In the genomic region with DNA sequence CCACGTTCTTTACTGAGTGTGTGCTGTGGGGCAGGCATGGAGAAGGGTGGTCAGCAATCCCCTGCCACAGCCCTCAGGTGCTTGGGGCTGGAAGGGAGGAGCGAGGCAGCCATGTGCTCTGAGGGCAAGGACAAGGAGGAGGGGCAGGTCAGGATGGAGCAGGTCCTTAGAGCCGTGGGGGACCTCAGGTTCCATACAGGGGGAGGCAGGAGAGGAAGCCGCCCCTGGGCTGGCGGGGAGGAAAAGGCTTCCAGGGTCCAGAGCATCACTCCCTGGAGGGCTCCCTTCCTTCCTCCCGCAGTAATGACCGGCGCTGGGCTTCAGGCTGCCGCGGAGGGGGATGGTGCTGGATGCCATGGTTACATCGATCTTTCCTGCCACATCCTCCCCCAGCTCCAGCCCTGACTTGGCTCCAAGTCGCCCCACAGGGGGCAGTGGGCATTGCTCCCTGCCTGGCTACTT, we compare ENCODE assay signal across 10 cellular contexts. TPM values are rescaled to one million over a fixed set of nuclear protein-coding genes. Genes with fewer than 3 reads are reported as not detected.
A peak's percentile ranks its signal among the peaks of the same experiment; 100 is the strongest.
DNase-seq lines count a peak whose midpoint lies in the region; ATAC-seq lines count a peak whose summit lies in the region.
"Had no signal": no experiment of that assay in that cellular context is flagged by ENCODE, and none has a peak within 500 bp of the region (broad histone marks: within the 10 kb centered on the region; RNA-seq: fewer than 3 reads in every experiment).

No MANE protein-coding gene starts in this region.

- no peaks in the 10 kb centered on the region for H3K9me3 Mint-ChIP-seq in activated naive CD8-positive, alpha-beta T cell treated with anti-CD3 and anti-CD28 coated beads for 36 hours
- H3K9me3 Mint-ChIP-seq in immature natural killer cell = no peaks in the 10 kb centered on the region
- no peaks in the 10 kb centered on the region for H3K9me3 Mint-ChIP-seq in stimulated activated effector memory CD8-positive, alpha-beta T cell treated with anti-CD3 and anti-CD28 coated beads, Interleukin-12 subunit alpha, Interleukin-12 subunit beta, amount 100 ng/mL, for 72 hours
- H3K9me3 Mint-ChIP-seq: T-helper 1 cell treated with Interleukin-12 subunit alpha and Interleukin-12 subunit beta and Interleukin-4 antibody, amounts not matched to agents 30 μg/mL and 1 μg/mL, for 36 hours had no signal

- H3K27me3 Mint-ChIP-seq in activated naive CD8-positive, alpha-beta T cell treated with anti-CD3 and anti-CD28 coated beads for 36 hours = peaks cover 40% of the 10 kb centered on the region
- peaks cover 16 to 22% (median 16%) of the 10 kb centered on the region in 3 donors for H3K27me3 Mint-ChIP-seq in immature natural killer cell (ENCODE audit: low read depth in 3 of 3)

- H3K4me3 Mint-ChIP-seq in activated naive CD8-positive, alpha-beta T cell treated with anti-CD3 and anti-CD28 coated beads for 36 hours = peak overlapping the region; percentile 50
- H3K4me3 Mint-ChIP-seq in immature natural killer cell = peak overlapping the region; percentile 44 to 72 (median 57)
- H3K4me3 Mint-ChIP-seq in stimulated activated effector memory CD8-positive, alpha-beta T cell treated with anti-CD3 and anti-CD28 coated beads, Interleukin-12 subunit alpha, Interleukin-12 subunit beta, amount 100 ng/mL, for 72 hours = peak overlapping the region; percentile 63

- H3K36me3 Mint-ChIP-seq in activated naive CD8-positive, alpha-beta T cell treated with anti-CD3 and anti-CD28 coated beads for 36 hours = no peaks in the 10 kb centered on the region
- no peaks in the 10 kb centered on the region for H3K36me3 Mint-ChIP-seq in immature natural killer cell
- no peaks in the 10 kb centered on the region for H3K36me3 Mint-ChIP-seq in stimulated activated effector memory CD8-positive, alpha-beta T cell treated with anti-CD3 and anti-CD28 coated beads, Interleukin-12 subunit alpha, Interleukin-12 subunit beta, amount 100 ng/mL, for 72 hours

- H3K27ac Mint-ChIP-seq in activated naive CD8-positive, alpha-beta T cell treated with anti-CD3 and anti-CD28 coated beads for 36 hours = no peak overlapping the region
- no peak overlapping the region for H3K27ac Mint-ChIP-seq in immature natural killer cell
- H3K27ac Mint-ChIP-seq in stimulated activated effector memory CD8-positive, alpha-beta T cell treated with anti-CD3 and anti-CD28 coated beads, Interleukin-12 subunit alpha, Interleukin-12 subunit beta, amount 100 ng/mL, for 72 hours = peak overlapping the region; percentile 57
- H3K27ac Mint-ChIP-seq: T-helper 1 cell treated with Interleukin-12 subunit alpha and Interleukin-12 subunit beta and Interleukin-4 antibody, amounts not matched to agents 30 μg/mL and 1 μg/mL, for 36 hours had no signal

- peaks cover 4% of the 10 kb centered on the region for H3K4me1 Mint-ChIP-seq in activated naive CD8-positive, alpha-beta T cell treated with anti-CD3 and anti-CD28 coated beads for 36 hours
- H3K4me1 Mint-ChIP-seq in immature natural killer cell = peaks cover 16 to 22% of the 10 kb centered on the region in 2 donors
- H3K4me1 Mint-ChIP-seq in stimulated activated effector memory CD8-positive, alpha-beta T cell treated with anti-CD3 and anti-CD28 coated beads, Interleukin-12 subunit alpha, Interleukin-12 subunit beta, amount 100 ng/mL, for 72 hours = peaks cover 15% of the 10 kb centered on the region

- no peak for ATAC-seq in stimulated activated effector memory CD8-positive, alpha-beta T cell treated with anti-CD3 and anti-CD28 coated beads, Interleukin-12 subunit alpha, Interleukin-12 subunit beta, amount 100 ng/mL, for 72 hours

- peak in 2 of 3 experiments; percentile 43 to 60 for DNase-seq in NCI-H1417 (lab: John Stamatoyannopoulos, UW)
- no peak for DNase-seq in NCI-H1417 treated with DMSO at 0.1 percent for 48 hours (lab: John Stamatoyannopoulos, UW)
- DNase-seq in activated naive CD8-positive, alpha-beta T cell treated with anti-CD3 and anti-CD28 coated beads for 36 hours = no peak
- no peak for DNase-seq in immature natural killer cell
- DNase-seq in stimulated activated effector memory CD8-positive, alpha-beta T cell treated with anti-CD3 and anti-CD28 coated beads, Interleukin-12 subunit alpha, Interleukin-12 subunit beta, amount 100 ng/mL, for 72 hours (ENCODE audit: low spot score in 2 of 2) = no peak
- no peak for DNase-seq in cerebellar nuclear complex (lab: John Stamatoyannopoulos, UW)
- no peak for DNase-seq in RKO (ENCODE audit: low spot score)
- no peak for DNase-seq in activated gamma-delta T cell (lab: John Stamatoyannopoulos, UW)
- DNase-seq: central memory CD4-positive, alpha-beta T cell had no signal

RNA-seq across cellular contexts. Expression of gene GAREM2, which starts 6.6 kb away (rescaled TPM):
- 1 to 10 TPM; 2.1 to 2.7 TPM for total RNA-seq in activated naive CD8-positive, alpha-beta T cell treated with anti-CD3 and anti-CD28 coated beads for 36 hours
- 1 to 10 TPM in 2 of 3 donors, under 1 TPM in 1; 0.50 to 3.5 (median 1.4) TPM for polyA plus RNA-seq in immature natural killer cell

Comparison
In these comparisons a context has a peak if more than half of its experiments do, and no peak if none do; other contexts are left out.
1. DNase-seq: peak in NCI-H1417 (2 of 3); none in NCI-H1417 treated with DMSO at 0.1 percent for 48 hours (single experiment), activated naive CD8-positive, alpha-beta T cell treated with anti-CD3 and anti-CD28 coated beads for 36 hours (single experiment), immature natural killer cell (0 of 3), stimulated activated effector memory CD8-positive, alpha-beta T cell treated with anti-CD3 and anti-CD28 coated beads, Interleukin-12 subunit alpha, Interleukin-12 subunit beta, amount 100 ng/mL, for 72 hours (0 of 2), cerebellar nuclear complex (0 of 2), RKO (single experiment) and activated gamma-delta T cell (single experiment).
2. Peak in every context shown above with its lines, with median percentiles within 50 percentile points of each other: H3K4me3 Mint-ChIP-seq.